ENCODE assay signal across 1 cellular context in the genomic region with DNA sequence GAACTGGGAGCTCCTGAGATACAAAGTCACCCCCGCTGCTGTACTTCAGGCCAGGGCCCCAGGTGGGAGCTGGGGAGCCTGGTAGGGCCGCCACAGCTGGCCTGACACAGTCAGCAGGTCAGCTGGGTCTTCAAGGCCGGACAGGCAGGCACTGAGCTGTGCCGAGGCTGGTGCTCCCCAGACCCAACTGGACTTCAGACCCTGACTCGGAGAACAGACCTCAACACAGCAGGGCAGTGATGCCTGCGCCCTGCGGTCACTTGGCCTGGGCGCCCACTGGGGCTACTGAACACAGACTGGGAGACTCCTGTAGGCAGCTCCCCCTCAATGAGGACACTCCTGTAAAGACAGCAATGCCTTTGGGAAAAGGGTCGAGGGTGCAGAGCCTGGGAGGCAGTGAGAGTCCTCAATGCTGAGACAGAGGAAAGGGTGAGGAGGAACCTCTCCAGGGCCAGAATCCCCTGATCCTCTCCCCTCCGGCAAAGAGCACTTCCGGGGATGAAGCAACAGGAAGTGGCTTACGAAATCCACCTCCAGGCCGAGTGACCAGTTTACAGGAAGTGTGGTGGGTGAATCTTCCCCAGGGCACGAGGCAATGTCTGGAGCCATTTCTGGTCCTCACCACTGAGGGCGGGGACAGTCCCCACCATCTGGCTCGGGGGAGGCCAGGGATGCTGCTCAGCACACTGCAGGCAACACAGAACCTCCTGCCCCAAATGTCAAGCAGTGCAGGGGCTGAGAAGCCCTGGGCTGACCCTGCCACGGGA.
TF ChIP-seq lines count a peak whose summit lies in the region.

No MANE protein-coding gene starts in this region.

TF ChIP-seq in GM12878, 131 proteins besides CTCF, POLR2A, EP300 and RAD21 (continued from another document):
- TF ChIP-seq HSF1 (IDR thresholded peaks at IDR 0.05; ENCODE audit: low read depth, low read length) (no peak), WRNIP1 (IDR thresholded peaks at IDR 0.05; ENCODE audit: borderline replicate concordance, low read depth, low read length) (no peak), MTA3 (IDR thresholded peaks at IDR 0.05; ENCODE audit: borderline replicate concordance, low read length) (no peak), RELB (IDR thresholded peaks at IDR 0.05; ENCODE audit: low read depth) (peak; percentile 63), TCF12 (IDR thresholded peaks at IDR 0.05; ENCODE audit: low read depth, low read length) (peak; percentile 71; the same call in 1 of the 2 replicates), ZNF207 (IDR thresholded peaks at IDR 0.05; ENCODE audit: borderline replicate concordance) (no peak), NFXL1 (IDR thresholded peaks at IDR 0.05; ENCODE audit: borderline replicate concordance) (no peak), TCF7 (IDR thresholded peaks at IDR 0.05; ENCODE audit: borderline replicate concordance) (no peak), HDGF (IDR thresholded peaks at IDR 0.05) (peak; percentile 61; the same call in 1 of the 2 replicates), ZZZ3 (IDR thresholded peaks at IDR 0.05; ENCODE audit: control insufficient read depth, insufficient read length, low read depth) (no peak)
